11 cellular contexts compared by ENCODE assay signal in the genomic region with DNA sequence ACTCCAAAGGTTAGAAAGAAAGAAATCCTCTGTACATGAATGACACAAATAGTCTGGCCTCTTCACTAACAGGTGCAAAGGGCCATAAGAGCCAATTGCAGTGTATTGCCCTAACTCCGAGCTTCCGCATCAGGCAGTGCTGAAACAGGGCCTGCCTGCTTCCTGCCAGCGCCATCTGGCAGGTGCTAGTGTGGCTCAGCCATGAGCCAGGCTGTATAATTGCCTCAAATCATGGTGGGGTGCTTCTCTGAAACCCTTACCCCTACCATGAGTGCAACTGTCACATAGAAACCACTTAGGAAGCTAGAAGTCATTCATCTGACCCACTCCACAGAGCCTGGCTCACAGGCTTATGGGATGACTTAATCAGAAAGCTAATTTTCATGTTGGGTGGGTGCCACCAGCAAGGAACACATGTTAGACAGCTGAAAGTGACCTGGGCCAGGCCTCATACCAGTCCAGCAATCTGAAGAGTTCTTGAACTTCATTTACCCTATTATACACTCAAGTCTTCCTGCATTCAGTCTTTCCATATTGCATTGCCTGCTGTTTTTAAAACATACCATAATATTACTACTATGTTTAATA.
DNase-seq lines count a peak whose midpoint lies in the region; ATAC-seq and TF ChIP-seq lines count a peak whose summit lies in the region.
"Had no signal": no experiment of that assay in that cellular context is flagged by ENCODE, and none has a peak within 500 bp of the region (broad histone marks: within the 10 kb centered on the region; RNA-seq: fewer than 3 reads in every experiment).

No MANE protein-coding gene starts in this region.

- H3K4me2 ChIP-seq in MM.1S (ENCODE audit: low read depth, low read length) = no peak overlapping the region
- no peak overlapping the region for H3K4me2 ChIP-seq in mammary epithelial cell (ENCODE audit: insufficient read depth, low read depth, low read length)
- H3K4me2 ChIP-seq: neural progenitor cell had no signal

- TF ChIP-seq POLR2A in esophagus squamous epithelium (IDR thresholded peaks at IDR 0.05) = no peak

- H3K27me3 ChIP-seq in MM.1S (replicated peaks; ENCODE audit: insufficient read depth, low read length) = no peaks in the 10 kb centered on the region
- H3K27me3 ChIP-seq in mammary epithelial cell (ENCODE audit: insufficient read depth, low read length) = no peaks in the 10 kb centered on the region
- peaks cover 0 to 3% (median 0%) of the 10 kb centered on the region in 4 donors for H3K27me3 ChIP-seq in esophagus squamous epithelium
- H3K27me3 ChIP-seq: neural progenitor cell had no signal

- CTCF ChIA-PET in mammary epithelial cell (lab: Charles Lee; ENCODE audit: low non-redundant PET) = no interaction called here

- H4K20me1 ChIP-seq in MM.1S (ENCODE audit: insufficient read depth, low read length) = no peaks in the 10 kb centered on the region
- no peaks in the 10 kb centered on the region for H4K20me1 ChIP-seq in mammary epithelial cell (ENCODE audit: insufficient read depth, low read length)

- dilution Hi-C loops in mammary epithelial cell (cut with HindIII; ENCODE audit: low sequenced_read_pairs) = loop anchor here (5.0 kb wide), 1 partner anchor 94 kb away; no protein-coding TSS in a partner anchor

- 96% methylated on average over 3 of the region's 3 CpGs for WGBS in mammary epithelial cell (ENCODE audit: low coverage, missing lambda C conversion rate)
- 65 to 83% methylated on average over 3 of the region's 3 CpGs for WGBS in esophagus squamous epithelium, 2 donors

- DNase-seq in MM.1S = peak; percentile 39
- DNase-seq in NCI-H510A treated with DMSO at 0.1 percent for 48 hours (lab: John Stamatoyannopoulos, UW) = peak; percentile 61
- DNase-seq in myocyte (ENCODE audit: low read depth) = peak; percentile 99
- DNase-seq in kidney glomerular epithelial cell (lab: John Stamatoyannopoulos, UW) = no peak
- DNase-seq in mammary epithelial cell = no peak
- no peak for DNase-seq in esophagus squamous epithelium (lab: John Stamatoyannopoulos, UW)
- DNase-seq: activated naive CD8-positive, alpha-beta T cell treated with anti-CD3 and anti-CD28 coated beads for 36 hours; COR-L47 had no signal

- intact Hi-C loops in mammary epithelial cell (cut with micrococcal nuclease) (no loop called here), esophagus squamous epithelium (cut with DNase I) (no loop called here)

- H2AFZ ChIP-seq in MM.1S (ENCODE audit: low read length) = no peak overlapping the region
- no peak overlapping the region for H2AFZ ChIP-seq in mammary epithelial cell (ENCODE audit: low read depth, low read length)
- H2AFZ ChIP-seq: neural progenitor cell had no signal

- H3K27ac ChIP-seq in MM.1S (ENCODE audit: low read length) (peak overlapping the region; percentile 22; the same call in 1 of the 2 replicates), mammary epithelial cell (ENCODE audit: insufficient read depth, low read depth, low read length) (no peak overlapping the region), esophagus squamous epithelium (no peak overlapping the region)
- H3K27ac ChIP-seq: coronary artery, neural progenitor cell had no signal

- ATAC-seq in GM18502 (IDR thresholded peaks at IDR 0.05; ENCODE audit: poor library complexity, unreplicated experiment) = peak; percentile 87

- no peak overlapping the region for H3K9ac ChIP-seq in MM.1S (ENCODE audit: low read length)
- H3K9ac ChIP-seq in mammary epithelial cell (ENCODE audit: insufficient read depth, low read length) = no peak overlapping the region
- H3K9ac ChIP-seq: neural progenitor cell had no signal

- in situ Hi-C loops in mammary epithelial cell (cut with MboI; ENCODE audit: low sequenced_read_pairs in 2 of 2) = no loop called here

- H3K4me3 ChIP-seq in MM.1S (ENCODE audit: low read length) = no peak overlapping the region
- H3K4me3 ChIP-seq in mammary epithelial cell (replicated peaks in 1 of 3; ENCODE audit: insufficient read depth in 1 of 3, low read depth in 2 of 3, low read length in 3 of 3) = no peak overlapping the region
- no peak overlapping the region for H3K4me3 ChIP-seq in esophagus squamous epithelium
- H3K4me3 ChIP-seq: coronary artery, neural progenitor cell had no signal

- no peaks in the 10 kb centered on the region for H3K36me3 ChIP-seq in MM.1S (replicated peaks; ENCODE audit: insufficient read depth, low read length)
- H3K36me3 ChIP-seq in mammary epithelial cell (ENCODE audit: insufficient read depth, low read length) = no peaks in the 10 kb centered on the region
- no peaks in the 10 kb centered on the region for H3K36me3 ChIP-seq in esophagus squamous epithelium
- H3K36me3 ChIP-seq: neural progenitor cell had no signal

- H3K9me2 ChIP-seq in MM.1S (replicated peaks; ENCODE audit: insufficient read depth, low read length) = no peaks in the 10 kb centered on the region

- H3K79me2 ChIP-seq in MM.1S (ENCODE audit: low read length) (no peaks in the 10 kb centered on the region), mammary epithelial cell (ENCODE audit: insufficient read depth, low read length) (no peaks in the 10 kb centered on the region)

- H3F3A ChIP-seq in MM.1S (ENCODE audit: insufficient read depth, low read length) = no peaks in the 10 kb centered on the region

- H3K4me1 ChIP-seq in MM.1S (ENCODE audit: low read length) (no peaks in the 10 kb centered on the region), mammary epithelial cell (ENCODE audit: insufficient read depth, low read length) (no peaks in the 10 kb centered on the region), esophagus squamous epithelium (no peaks in the 10 kb centered on the region)
- H3K4me1 ChIP-seq: neural progenitor cell had no signal

- TF ChIP-seq CTCF in MM.1S (IDR thresholded peaks at IDR 0.05; ENCODE audit: low read length) (no peak), mammary epithelial cell (conservative IDR thresholded peaks at IDR 0.05 in 1 of 2, IDR thresholded peaks at IDR 0.05 in 1 of 2; ENCODE audit: extremely low read depth in 1 of 2, insufficient read depth in 1 of 2, low read depth in 1 of 2, low read length in 2 of 2) (no peak), esophagus squamous epithelium (IDR thresholded peaks at IDR 0.05) (no peak)

- H3K9me3 ChIP-seq in MM.1S (replicated peaks; ENCODE audit: insufficient read depth, low read length) = no peaks in the 10 kb centered on the region
- H3K9me3 ChIP-seq in mammary epithelial cell (replicated peaks; ENCODE audit: insufficient read depth, low read length) = no peaks in the 10 kb centered on the region
- no peaks in the 10 kb centered on the region for H3K9me3 ChIP-seq in esophagus squamous epithelium

- BruUV-seq in mammary epithelial cell (replicated peaks; lab: Mats Ljungman, UMichigan) = no TSS peak

Comparison
In these comparisons a context has a peak if more than half of its experiments do, and no peak if none do; other contexts are left out.
1. DNase-seq: peak in MM.1S (single experiment), NCI-H510A treated with DMSO at 0.1 percent for 48 hours (single experiment) and myocyte (single experiment); none in kidney glomerular epithelial cell (single experiment), mammary epithelial cell (single experiment) and esophagus squamous epithelium (single experiment).